Comparison of ENCODE assay signal across 8 cellular contexts in genomic region chr10:102230264-102230860, GRCh38. TPM values are rescaled to one million over a fixed set of nuclear protein-coding genes. Genes with fewer than 3 reads are reported as not detected.
DNase-seq lines count a peak whose midpoint lies in the region; ATAC-seq and TF ChIP-seq lines count a peak whose summit lies in the region.

No MANE protein-coding gene starts in this region.

- ATAC-seq in CD4-positive, CD25-positive, alpha-beta regulatory T cell (ENCODE audit: low read depth in 2 of 2), result no peak
- ATAC-seq in lower lobe of right lung (peak; percentile 25 to 31), HG02852 (IDR thresholded peaks at IDR 0.05; ENCODE audit: unreplicated experiment) (no peak)
- peak; percentile 59 for ATAC-seq in stimulated activated naive CD8-positive, alpha-beta T cell treated with anti-CD3 and anti-CD28 coated beads, Interleukin-15, amount 100 ng/mL, for 72 hours

- peaks cover 5 to 47% (median 12%) of the 10 kb centered on the region in 4 donors for H3K4me1 Mint-ChIP-seq in CD4-positive, CD25-positive, alpha-beta regulatory T cell
- peaks cover 19% of the 10 kb centered on the region for H3K4me1 Mint-ChIP-seq in T-helper 1 cell treated with Interleukin-12 subunit alpha and Interleukin-12 subunit beta and Interleukin-4 antibody, amounts not matched to agents 30 μg/mL and 1 μg/mL, for 36 hours (ENCODE audit: low read depth)
- H3K4me1 Mint-ChIP-seq in stimulated activated naive CD8-positive, alpha-beta T cell treated with anti-CD3 and anti-CD28 coated beads, Interleukin-15, amount 100 ng/mL, for 72 hours, result peaks cover 37% of the 10 kb centered on the region

- peaks cover 22% of the 10 kb centered on the region for H3K27me3 ChIP-seq in CD4-positive, CD25-positive, alpha-beta regulatory T cell (ENCODE audit: control insufficient read depth, insufficient read depth, low read length)
- peaks cover 31% of the 10 kb centered on the region for H3K27me3 ChIP-seq in lower lobe of right lung (ENCODE audit: low read depth)

- no peaks in the 10 kb centered on the region for H3K9me3 ChIP-seq in CD4-positive, CD25-positive, alpha-beta regulatory T cell (ENCODE audit: control insufficient read depth in 2 of 2, low read length in 2 of 2)
- no peaks in the 10 kb centered on the region for H3K9me3 ChIP-seq in lower lobe of right lung

- peaks cover 66% of the 10 kb centered on the region for H3K27me3 Mint-ChIP-seq in CD4-positive, CD25-positive, alpha-beta regulatory T cell
- H3K27me3 Mint-ChIP-seq in T-helper 1 cell treated with Interleukin-12 subunit alpha and Interleukin-12 subunit beta and Interleukin-4 antibody, amounts not matched to agents 30 μg/mL and 1 μg/mL, for 36 hours (ENCODE audit: low read depth), result peaks cover 69% of the 10 kb centered on the region
- H3K27me3 Mint-ChIP-seq in stimulated activated naive CD8-positive, alpha-beta T cell treated with anti-CD3 and anti-CD28 coated beads, Interleukin-15, amount 100 ng/mL, for 72 hours, result peaks cover 82% of the 10 kb centered on the region

- peaks cover 0 to 2% (median 0%) of the 10 kb centered on the region in 7 donors for H3K9me3 Mint-ChIP-seq in CD4-positive, CD25-positive, alpha-beta regulatory T cell
- H3K9me3 Mint-ChIP-seq in T-helper 1 cell treated with Interleukin-12 subunit alpha and Interleukin-12 subunit beta and Interleukin-4 antibody, amounts not matched to agents 30 μg/mL and 1 μg/mL, for 36 hours, result no peaks in the 10 kb centered on the region
- no peaks in the 10 kb centered on the region for H3K9me3 Mint-ChIP-seq in stimulated activated naive CD8-positive, alpha-beta T cell treated with anti-CD3 and anti-CD28 coated beads, Interleukin-15, amount 100 ng/mL, for 72 hours

- no peak overlapping the region for H3K27ac ChIP-seq in CD4-positive, CD25-positive, alpha-beta regulatory T cell (ENCODE audit: insufficient read depth, low read length, poor library complexity, severe bottlenecking)
- H3K27ac ChIP-seq in coronary artery (no peak overlapping the region), lower lobe of right lung (no peak overlapping the region)

- H3K4me3 Mint-ChIP-seq in CD4-positive, CD25-positive, alpha-beta regulatory T cell, result peak overlapping the region; percentile 83 to 90 (median 87)
- peak overlapping the region; percentile 76 for H3K4me3 Mint-ChIP-seq in T-helper 1 cell treated with Interleukin-12 subunit alpha and Interleukin-12 subunit beta and Interleukin-4 antibody, amounts not matched to agents 30 μg/mL and 1 μg/mL, for 36 hours
- peak overlapping the region; percentile 79 to 84 for H3K4me3 Mint-ChIP-seq in stimulated activated naive CD8-positive, alpha-beta T cell treated with anti-CD3 and anti-CD28 coated beads, Interleukin-15, amount 100 ng/mL, for 72 hours

- H3K36me3 Mint-ChIP-seq in CD4-positive, CD25-positive, alpha-beta regulatory T cell, result no peaks in the 10 kb centered on the region
- H3K36me3 Mint-ChIP-seq in T-helper 1 cell treated with Interleukin-12 subunit alpha and Interleukin-12 subunit beta and Interleukin-4 antibody, amounts not matched to agents 30 μg/mL and 1 μg/mL, for 36 hours (ENCODE audit: low read depth), result no peaks in the 10 kb centered on the region

- peak overlapping the region in 1 of 3 donors; percentile 26 for H3K27ac Mint-ChIP-seq in CD4-positive, CD25-positive, alpha-beta regulatory T cell
- no peak overlapping the region for H3K27ac Mint-ChIP-seq in T-helper 1 cell treated with Interleukin-12 subunit alpha and Interleukin-12 subunit beta and Interleukin-4 antibody, amounts not matched to agents 30 μg/mL and 1 μg/mL, for 36 hours
- no peak overlapping the region for H3K27ac Mint-ChIP-seq in stimulated activated naive CD8-positive, alpha-beta T cell treated with anti-CD3 and anti-CD28 coated beads, Interleukin-15, amount 100 ng/mL, for 72 hours

- peak overlapping the region; percentile 53 for H3K4me3 ChIP-seq in CD4-positive, CD25-positive, alpha-beta regulatory T cell (ENCODE audit: low read depth, low read length)
- H3K4me3 ChIP-seq in coronary artery (peak overlapping the region; percentile 68), lower lobe of right lung (peak overlapping the region; percentile 61)

- peak in 2 of 3 donors; percentile 21 to 23 for DNase-seq in CD4-positive, CD25-positive, alpha-beta regulatory T cell
- DNase-seq in HuH-7 (ENCODE audit: low spot score) (peak; percentile 65), coronary artery (ENCODE audit: low spot score) (peak; percentile 71), lower lobe of right lung (peak; percentile 62), superior temporal gyrus (ENCODE audit: extremely low spot score) (no peak)
- DNase-seq in stimulated activated naive CD8-positive, alpha-beta T cell treated with anti-CD3 and anti-CD28 coated beads, Interleukin-15, amount 100 ng/mL, for 72 hours, result peak; percentile 53 to 54

- H3K4me1 ChIP-seq in CD4-positive, CD25-positive, alpha-beta regulatory T cell (ENCODE audit: control insufficient read depth, insufficient read depth, low read length, poor library complexity, severe bottlenecking), result peaks cover 33% of the 10 kb centered on the region
- H3K4me1 ChIP-seq in lower lobe of right lung, result peaks cover 44% of the 10 kb centered on the region

- no peaks in the 10 kb centered on the region for H3K36me3 ChIP-seq in CD4-positive, CD25-positive, alpha-beta regulatory T cell (ENCODE audit: control insufficient read depth, insufficient read depth, low read length)
- no peaks in the 10 kb centered on the region for H3K36me3 ChIP-seq in lower lobe of right lung

- intact Hi-C loops in lower lobe of right lung (cut with DNase I), result no loop called here

- no peak for TF ChIP-seq CTCF in coronary artery (IDR thresholded peaks at IDR 0.05)
- TF ChIP-seq CTCF in lower lobe of right lung (IDR thresholded peaks at IDR 0.05), result no peak

RNA-seq across cellular contexts. Expression of gene ELOVL3, which starts 4.3 kb away (rescaled TPM):
- not detected for total RNA-seq in CD4-positive, CD25-positive, alpha-beta regulatory T cell
- polyA plus RNA-seq in CD4-positive, CD25-positive, alpha-beta regulatory T cell, result under 1 TPM in 1 of 4 donors, not detected in 3; 0.16 TPM
- 0.92 TPM for total RNA-seq in lower lobe of right lung

RNA-seq across cellular contexts. Expression of gene PITX3, which starts 10.9 kb away (rescaled TPM):
- not detected for total RNA-seq in CD4-positive, CD25-positive, alpha-beta regulatory T cell
- polyA plus RNA-seq in CD4-positive, CD25-positive, alpha-beta regulatory T cell, result not detected
- not detected for total RNA-seq in lower lobe of right lung

RNA-seq across cellular contexts. Expression of gene GBF1, which starts 15.0 kb away (rescaled TPM):
- 45.6 TPM for total RNA-seq in CD4-positive, CD25-positive, alpha-beta regulatory T cell
- polyA plus RNA-seq in CD4-positive, CD25-positive, alpha-beta regulatory T cell, result 10 to 100 TPM in 1 of 4 donors, 1 to 10 TPM in 3; 8.8 to 10.1 (median 9.9) TPM
- total RNA-seq in lower lobe of right lung, result 40.3 TPM

Comparison
In these comparisons a context has a peak if more than half of its experiments do, and no peak if none do; other contexts are left out.
1. ATAC-seq: peak in lower lobe of right lung (2 of 2) and stimulated activated naive CD8-positive, alpha-beta T cell treated with anti-CD3 and anti-CD28 coated beads, Interleukin-15, amount 100 ng/mL, for 72 hours (single experiment); none in CD4-positive, CD25-positive, alpha-beta regulatory T cell (0 of 2) and HG02852 (single experiment).
2. Peak in every context shown above with its lines, with median percentiles within 50 percentile points of each other: H3K4me3 ChIP-seq and H3K4me3 Mint-ChIP-seq.